ENCODE assay signal across 14 cellular contexts in the genomic region with DNA sequence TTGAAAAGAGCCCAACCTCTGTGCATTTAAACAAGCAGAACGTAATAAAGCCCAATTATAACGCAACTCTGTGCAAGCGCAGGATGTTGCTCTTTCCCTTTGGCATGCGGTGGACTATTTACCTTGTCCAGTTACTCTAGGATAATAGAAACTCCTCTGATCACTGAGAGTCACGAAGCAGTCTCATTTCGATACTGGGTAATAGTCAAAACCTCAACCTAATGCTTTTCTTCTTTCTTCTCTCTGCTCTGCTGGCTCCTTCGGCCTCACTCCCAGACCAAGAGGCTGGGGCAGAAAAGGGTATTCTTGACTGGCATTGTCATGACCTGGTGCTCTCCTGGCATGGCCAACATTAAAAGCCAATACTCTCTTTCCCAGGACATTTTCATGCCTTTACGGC.
DNase-seq lines count a peak whose midpoint lies in the region; ATAC-seq, FAIRE-seq and TF ChIP-seq lines count a peak whose summit lies in the region.
"Had no signal": no experiment of that assay in that cellular context is flagged by ENCODE, and none has a peak within 500 bp of the region (broad histone marks: within the 10 kb centered on the region; RNA-seq: fewer than 3 reads in every experiment).

No MANE protein-coding gene starts in this region.

- H3K4me1 ChIP-seq in right atrium auricular region (no peaks in the 10 kb centered on the region), small intestine (ENCODE audit: control insufficient read depth in 2 of 2, insufficient read depth in 1 of 2, low read depth in 1 of 2, low read length in 1 of 2) (no peaks in the 10 kb centered on the region)

- peak; percentile 73 for ATAC-seq in GM19035 (IDR thresholded peaks at IDR 0.05; ENCODE audit: unreplicated experiment)
- ATAC-seq in GM21737 (IDR thresholded peaks at IDR 0.05; ENCODE audit: unreplicated experiment) = peak; percentile 63
- peak; percentile 64 for ATAC-seq in HG03103 (IDR thresholded peaks at IDR 0.05; ENCODE audit: low read depth, unreplicated experiment)
- ATAC-seq: T-cell had no signal

- no peaks in the 10 kb centered on the region for H3K9me3 ChIP-seq in right atrium auricular region
- no peaks in the 10 kb centered on the region for H3K9me3 ChIP-seq in small intestine (ENCODE audit: control insufficient read depth, low read depth)

- DNase-seq in GM06990 (ENCODE audit: extremely low read depth, insufficient read length) (peak; percentile 39), right atrium auricular region (ENCODE audit: low spot score) (no peak), small intestine (no peak), AG08395 (ENCODE audit: low spot score) (no peak)
- no peak for DNase-seq in stimulated activated CD4-positive, alpha-beta T cell treated with anti-CD3 and anti-CD28 coated beads, Interleukin-2, amount 100 ng/mL, for 48 hours
- DNase-seq: activated CD4-positive, alpha-beta T cell treated with anti-CD3 and anti-CD28 coated beads, Interleukin-2, amount 50 U/mL, for 1 hour; activated gamma-delta T cell; caudate nucleus; substantia nigra; T-cell had no signal

- H3K27me3 ChIP-seq in GM06990 (replicated peaks; ENCODE audit: control insufficient read depth, insufficient read depth, low read length) = no peaks in the 10 kb centered on the region
- no peaks in the 10 kb centered on the region for H3K27me3 ChIP-seq in right atrium auricular region
- H3K27me3 ChIP-seq in small intestine (ENCODE audit: control insufficient read depth in 2 of 2, insufficient read depth in 2 of 2, low read length in 2 of 2) = no peaks in the 10 kb centered on the region

- H3K27ac ChIP-seq in right atrium auricular region (no peak overlapping the region), small intestine (ENCODE audit: low read depth in 1 of 2, low read length in 1 of 2) (no peak overlapping the region)

- TF ChIP-seq CTCF in GM06990 (IDR thresholded peaks at IDR 0.05; ENCODE audit: insufficient read depth, low read length, poor library complexity, severe bottlenecking) = no peak
- no peak for TF ChIP-seq CTCF in right atrium auricular region (IDR thresholded peaks at IDR 0.05)

- no peaks in the 10 kb centered on the region for H3K36me3 ChIP-seq in GM06990 (ENCODE audit: control insufficient read depth, insufficient read depth, low read length)
- H3K36me3 ChIP-seq in right atrium auricular region = no peaks in the 10 kb centered on the region
- H3K36me3 ChIP-seq in small intestine (ENCODE audit: control insufficient read depth in 2 of 2, insufficient read depth in 2 of 2, low read length in 2 of 2) = no peaks in the 10 kb centered on the region

- FAIRE-seq in small intestine (lab: Jason Lieb, UNC) = no peak
- FAIRE-seq: A204.1 had no signal

- H3K4me3 ChIP-seq in GM06990 (replicated peaks; ENCODE audit: low read depth, low read length) (peak overlapping the region; percentile 45), right atrium auricular region (no peak overlapping the region), small intestine (ENCODE audit: low read depth in 1 of 2, low read length in 2 of 2) (no peak overlapping the region)

- WGBS in small intestine, 3 donors = 86 to 87% (median 86%) methylated on average over 8 of the region's 8 CpGs
